1 cellular context compared by ENCODE assay signal in the genomic region with DNA sequence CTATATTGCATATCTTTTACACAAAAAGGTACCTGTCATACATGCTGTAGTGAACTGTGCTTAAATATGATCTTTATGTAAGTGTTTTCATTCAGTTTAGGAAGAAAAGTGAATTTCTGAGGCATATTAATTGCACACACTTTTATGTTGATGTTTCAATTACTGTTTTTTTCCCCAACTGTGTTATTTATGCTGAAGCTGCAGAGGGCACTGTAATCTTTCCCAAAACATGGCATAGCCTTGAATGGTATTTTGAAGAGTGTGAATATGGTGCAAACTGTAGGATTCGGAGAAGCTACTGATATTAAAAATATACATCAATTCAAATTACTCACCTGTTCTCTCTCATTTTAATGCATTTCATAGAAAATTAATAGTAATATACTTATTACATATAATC.
TF ChIP-seq lines count a peak whose summit lies in the region.

No MANE protein-coding gene starts in this region.

TF ChIP-seq in WTC11, 78 proteins besides CTCF, POLR2A, EP300 and RAD21 (continued from another document):
- TF ChIP-seq, protein P1, sequence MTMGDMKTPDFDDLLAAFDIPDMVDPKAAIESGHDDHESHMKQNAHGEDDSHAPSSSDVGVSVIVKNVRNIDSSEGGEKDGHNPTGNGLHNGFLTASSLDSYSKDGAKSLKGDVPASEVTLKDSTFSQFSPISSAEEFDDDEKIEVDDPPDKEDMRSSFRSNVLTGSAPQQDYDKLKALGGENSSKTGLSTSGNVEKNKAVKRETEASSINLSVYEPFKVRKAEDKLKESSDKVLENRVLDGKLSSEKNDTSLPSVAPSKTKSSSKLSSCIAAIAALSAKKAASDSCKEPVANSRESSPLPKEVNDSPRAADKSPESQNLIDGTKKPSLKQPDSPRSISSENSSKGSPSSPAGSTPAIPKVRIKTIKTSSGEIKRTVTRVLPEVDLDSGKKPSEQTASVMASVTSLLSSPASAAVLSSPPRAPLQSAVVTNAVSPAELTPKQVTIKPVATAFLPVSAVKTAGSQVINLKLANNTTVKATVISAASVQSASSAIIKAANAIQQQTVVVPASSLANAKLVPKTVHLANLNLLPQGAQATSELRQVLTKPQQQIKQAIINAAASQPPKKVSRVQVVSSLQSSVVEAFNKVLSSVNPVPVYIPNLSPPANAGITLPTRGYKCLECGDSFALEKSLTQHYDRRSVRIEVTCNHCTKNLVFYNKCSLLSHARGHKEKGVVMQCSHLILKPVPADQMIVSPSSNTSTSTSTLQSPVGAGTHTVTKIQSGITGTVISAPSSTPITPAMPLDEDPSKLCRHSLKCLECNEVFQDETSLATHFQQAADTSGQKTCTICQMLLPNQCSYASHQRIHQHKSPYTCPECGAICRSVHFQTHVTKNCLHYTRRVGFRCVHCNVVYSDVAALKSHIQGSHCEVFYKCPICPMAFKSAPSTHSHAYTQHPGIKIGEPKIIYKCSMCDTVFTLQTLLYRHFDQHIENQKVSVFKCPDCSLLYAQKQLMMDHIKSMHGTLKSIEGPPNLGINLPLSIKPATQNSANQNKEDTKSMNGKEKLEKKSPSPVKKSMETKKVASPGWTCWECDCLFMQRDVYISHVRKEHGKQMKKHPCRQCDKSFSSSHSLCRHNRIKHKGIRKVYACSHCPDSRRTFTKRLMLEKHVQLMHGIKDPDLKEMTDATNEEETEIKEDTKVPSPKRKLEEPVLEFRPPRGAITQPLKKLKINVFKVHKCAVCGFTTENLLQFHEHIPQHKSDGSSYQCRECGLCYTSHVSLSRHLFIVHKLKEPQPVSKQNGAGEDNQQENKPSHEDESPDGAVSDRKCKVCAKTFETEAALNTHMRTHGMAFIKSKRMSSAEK (CRISPR knock-in tag; IDR thresholded peaks at IDR 0.05; ENCODE audit: borderline replicate concordance) = no peak
- TF ChIP-seq, protein P2, sequence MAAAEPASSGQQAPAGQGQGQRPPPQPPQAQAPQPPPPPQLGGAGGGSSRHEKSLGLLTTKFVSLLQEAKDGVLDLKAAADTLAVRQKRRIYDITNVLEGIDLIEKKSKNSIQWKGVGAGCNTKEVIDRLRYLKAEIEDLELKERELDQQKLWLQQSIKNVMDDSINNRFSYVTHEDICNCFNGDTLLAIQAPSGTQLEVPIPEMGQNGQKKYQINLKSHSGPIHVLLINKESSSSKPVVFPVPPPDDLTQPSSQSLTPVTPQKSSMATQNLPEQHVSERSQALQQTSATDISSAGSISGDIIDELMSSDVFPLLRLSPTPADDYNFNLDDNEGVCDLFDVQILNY (CRISPR knock-in tag; IDR thresholded peaks at IDR 0.05) = no peak
- no peak for TF ChIP-seq FOXP1 (CRISPR knock-in tag; IDR thresholded peaks at IDR 0.05; ENCODE audit: borderline replicate concordance)
- TF ChIP-seq, protein P3, sequence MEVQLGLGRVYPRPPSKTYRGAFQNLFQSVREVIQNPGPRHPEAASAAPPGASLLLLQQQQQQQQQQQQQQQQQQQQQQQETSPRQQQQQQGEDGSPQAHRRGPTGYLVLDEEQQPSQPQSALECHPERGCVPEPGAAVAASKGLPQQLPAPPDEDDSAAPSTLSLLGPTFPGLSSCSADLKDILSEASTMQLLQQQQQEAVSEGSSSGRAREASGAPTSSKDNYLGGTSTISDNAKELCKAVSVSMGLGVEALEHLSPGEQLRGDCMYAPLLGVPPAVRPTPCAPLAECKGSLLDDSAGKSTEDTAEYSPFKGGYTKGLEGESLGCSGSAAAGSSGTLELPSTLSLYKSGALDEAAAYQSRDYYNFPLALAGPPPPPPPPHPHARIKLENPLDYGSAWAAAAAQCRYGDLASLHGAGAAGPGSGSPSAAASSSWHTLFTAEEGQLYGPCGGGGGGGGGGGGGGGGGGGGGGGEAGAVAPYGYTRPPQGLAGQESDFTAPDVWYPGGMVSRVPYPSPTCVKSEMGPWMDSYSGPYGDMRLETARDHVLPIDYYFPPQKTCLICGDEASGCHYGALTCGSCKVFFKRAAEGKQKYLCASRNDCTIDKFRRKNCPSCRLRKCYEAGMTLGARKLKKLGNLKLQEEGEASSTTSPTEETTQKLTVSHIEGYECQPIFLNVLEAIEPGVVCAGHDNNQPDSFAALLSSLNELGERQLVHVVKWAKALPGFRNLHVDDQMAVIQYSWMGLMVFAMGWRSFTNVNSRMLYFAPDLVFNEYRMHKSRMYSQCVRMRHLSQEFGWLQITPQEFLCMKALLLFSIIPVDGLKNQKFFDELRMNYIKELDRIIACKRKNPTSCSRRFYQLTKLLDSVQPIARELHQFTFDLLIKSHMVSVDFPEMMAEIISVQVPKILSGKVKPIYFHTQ (CRISPR knock-in tag; IDR thresholded peaks at IDR 0.05) = no peak
TF ChIP-seq in WTC11: peak in this region for 0.
